ENCODE assay signal across 13 cellular contexts in genomic region chr11:9470765-9471164, GRCh38. TPM values are rescaled to one million over a fixed set of nuclear protein-coding genes. Genes with fewer than 3 reads are reported as not detected.
DNase-seq lines count a peak whose midpoint lies in the region; ATAC-seq and TF ChIP-seq lines count a peak whose summit lies in the region.
"Had no signal": no experiment of that assay in that cellular context is flagged by ENCODE, and none has a peak within 500 bp of the region (broad histone marks: within the 10 kb centered on the region; RNA-seq: fewer than 3 reads in every experiment).

No MANE protein-coding gene starts in this region.

- H2BK20ac ChIP-seq in IMR-90 (ENCODE audit: low read depth, low read length) = no peak overlapping the region

- intact Hi-C loops in IMR-90 (cut with micrococcal nuclease) = no loop called here
- intact Hi-C loops in A673 (cut with micrococcal nuclease; ENCODE audit: unreplicated experiment) = no loop called here
- intact Hi-C loops in adrenal gland (cut with DNase I) = no loop called here

- H3K27me3 ChIP-seq in IMR-90 (ENCODE audit: control insufficient read depth, insufficient read depth, low read length) (no peaks in the 10 kb centered on the region), A673 (replicated peaks; ENCODE audit: insufficient read depth, low read depth, low read length, poor library complexity) (no peaks in the 10 kb centered on the region), adrenal gland (no peaks in the 10 kb centered on the region)

- CTCF ChIA-PET in IMR-90 (lab: Yijun Ruan, JAX) = no interaction called here
- CTCF ChIA-PET in A673 (lab: Charles Lee) = no interaction called here

- H3K9ac ChIP-seq in IMR-90 (ENCODE audit: low read depth, low read length) = no peak overlapping the region

- no peak overlapping the region for H3K4me2 ChIP-seq in IMR-90 (ENCODE audit: low read depth, low read length)

- H2AK5ac ChIP-seq in IMR-90 (ENCODE audit: low read depth, low read length) = no peak overlapping the region

- H3K56ac ChIP-seq in IMR-90 (ENCODE audit: extremely low read depth, insufficient read depth, low read length) = no peak overlapping the region

- no peak overlapping the region for H2BK15ac ChIP-seq in IMR-90 (ENCODE audit: low read depth, low read length)

- no peak overlapping the region for H3K18ac ChIP-seq in IMR-90 (ENCODE audit: low read depth, low read length)

- no peak overlapping the region for H2AK9ac ChIP-seq in IMR-90 (replicated peaks; ENCODE audit: low read depth, low read length, poor library complexity)

- H3K9me3 Mint-ChIP-seq in activated T-cell treated with anti-CD3 and anti-CD28 coated beads, Interleukin-2, amount 50 U/mL, for 24 hours = no peaks in the 10 kb centered on the region
- no peaks in the 10 kb centered on the region for H3K9me3 Mint-ChIP-seq in central memory CD8-positive, alpha-beta T cell
- H3K9me3 Mint-ChIP-seq: CD4-positive, alpha-beta memory T cell had no signal

- no peak overlapping the region for H4K5ac ChIP-seq in IMR-90 (ENCODE audit: low read depth, low read length)

- no peaks in the 10 kb centered on the region for H3K4me1 ChIP-seq in IMR-90 (ENCODE audit: control insufficient read depth, insufficient read depth, low read length)
- H3K4me1 ChIP-seq in A673 (ENCODE audit: insufficient read depth, low read length, poor library complexity, severe bottlenecking) = peaks cover 4% of the 10 kb centered on the region
- no peaks in the 10 kb centered on the region for H3K4me1 ChIP-seq in adrenal gland (replicated peaks in 1 of 2)

- H3K79me1 ChIP-seq in IMR-90 (ENCODE audit: low read depth in 1 of 2, low read length in 2 of 2) = peaks cover 17 to 35% of the 10 kb centered on the region in 2 experiments

- H3K4me3 Mint-ChIP-seq in activated T-cell treated with anti-CD3 and anti-CD28 coated beads, Interleukin-2, amount 50 U/mL, for 24 hours = no peak overlapping the region
- no peak overlapping the region for H3K4me3 Mint-ChIP-seq in central memory CD8-positive, alpha-beta T cell
- H3K4me3 Mint-ChIP-seq: B cell; CD4-positive, alpha-beta memory T cell had no signal

- POLR2A ChIA-PET in IMR-90 (lab: Charles Lee; ENCODE audit: unreplicated experiment) = interaction anchor here (0.6 kb wide), 1 partner anchor 41 kb away, joined by 8 read pairs; no protein-coding TSS in a partner anchor
- POLR2A ChIA-PET in A673 (lab: Charles Lee; ENCODE audit: low non-redundant PET) = no interaction called here

- no peak overlapping the region for H3K23ac ChIP-seq in IMR-90 (ENCODE audit: low read depth, low read length)

- no peak for TF ChIP-seq RAD21 in IMR-90 (IDR thresholded peaks at IDR 0.05; ENCODE audit: low read length)

- no peak overlapping the region for H2AFZ ChIP-seq in IMR-90 (replicated peaks; ENCODE audit: low read length, poor library complexity)

- peaks cover 18% of the 10 kb centered on the region for H3K36me3 ChIP-seq in IMR-90 (ENCODE audit: control insufficient read depth, insufficient read depth, low read length)
- peaks cover 8% of the 10 kb centered on the region for H3K36me3 ChIP-seq in A673 (ENCODE audit: insufficient read depth, low read length, poor library complexity, severe bottlenecking)
- H3K36me3 ChIP-seq in adrenal gland (replicated peaks in 1 of 2) = peaks cover 0 to 38% of the 10 kb centered on the region in 2 donors

- in situ Hi-C loops in IMR-90 (cut with MboI; ENCODE audit: low sequenced_read_pairs) = no loop called here

- H3K9me3 ChIP-seq in IMR-90 (ENCODE audit: control insufficient read depth, insufficient read depth, low read length) (no peaks in the 10 kb centered on the region), A673 (ENCODE audit: low read depth, low read length, poor library complexity, severe bottlenecking) (no peaks in the 10 kb centered on the region), adrenal gland (replicated peaks in 1 of 3) (no peaks in the 10 kb centered on the region)

- H3K9me1 ChIP-seq in IMR-90 (ENCODE audit: insufficient read depth, low read length) = peaks cover 2% of the 10 kb centered on the region; the same call in 1 of the 2 replicates

- 80% methylated on average over 1 of the region's 4 CpGs; no CpG with 5 or more reads in 1 of the 2 experiments for WGBS in IMR-90 (ENCODE audit: extremely low coverage in 2 of 2, insufficient read length in 1 of 2), 2 experiments
- 89 to 93% (median 92%) methylated on average over 4 of the region's 4 CpGs for WGBS in adrenal gland, 4 donors

- no peaks in the 10 kb centered on the region; the same call in 1 of the 2 replicates for H4K20me1 ChIP-seq in IMR-90 (ENCODE audit: insufficient read depth, low read length)

- peaks cover 6% of the 10 kb centered on the region for H3K4me1 Mint-ChIP-seq in activated T-cell treated with anti-CD3 and anti-CD28 coated beads, Interleukin-2, amount 50 U/mL, for 24 hours (ENCODE audit: low read depth)
- peaks cover 22% of the 10 kb centered on the region for H3K4me1 Mint-ChIP-seq in central memory CD8-positive, alpha-beta T cell

- H3K36me3 Mint-ChIP-seq in activated T-cell treated with anti-CD3 and anti-CD28 coated beads, Interleukin-2, amount 50 U/mL, for 24 hours (ENCODE audit: low read depth) = peaks cover 60% of the 10 kb centered on the region
- H3K36me3 Mint-ChIP-seq in central memory CD8-positive, alpha-beta T cell (ENCODE audit: insufficient read depth) = peaks cover 48% of the 10 kb centered on the region

- dilution Hi-C loops in IMR-90 (cut with HindIII; ENCODE audit: low sequenced_read_pairs, unreplicated experiment) = no loop called here

- H3K27ac ChIP-seq in IMR-90 (ENCODE audit: insufficient read depth, low read length) = no peak overlapping the region
- no peak overlapping the region for H3K27ac ChIP-seq in A673 (ENCODE audit: low read depth, low read length, poor library complexity, severe bottlenecking)
- H3K27ac ChIP-seq in adrenal gland = no peak overlapping the region
- H3K27ac ChIP-seq: C4-2B had no signal

- no peak overlapping the region for H3K4me3 ChIP-seq in IMR-90 (ENCODE audit: insufficient read depth, low read depth, low read length)
- no peak overlapping the region for H3K4me3 ChIP-seq in A673 (ENCODE audit: low read depth, low read length, poor library complexity, severe bottlenecking)
- no peak overlapping the region for H3K4me3 ChIP-seq in adrenal gland
- H3K4me3 ChIP-seq: GM12878 had no signal

- H3K4ac ChIP-seq in IMR-90 (ENCODE audit: low read depth, low read length) = no peak overlapping the region

- no peak for DNase-seq in activated T-cell treated with anti-CD3 and anti-CD28 coated beads, Interleukin-2, amount 50 U/mL, for 24 hours
- no peak for DNase-seq in activated T-cell treated with anti-CD3 and anti-CD28 coated beads, Interleukin-2, amount 50 U/mL, for 48 hours
- no peak for DNase-seq in IMR-90
- no peak for DNase-seq in central memory CD8-positive, alpha-beta T cell (ENCODE audit: low spot score in 2 of 2)
- DNase-seq in A673 (ENCODE audit: low spot score) = no peak
- DNase-seq in adrenal gland = no peak
- DNase-seq: 8988T; CD4-positive, alpha-beta memory T cell; DMS79 had no signal

- ATAC-seq in IMR-90 (ENCODE audit: low read depth) = no peak
- no peak for ATAC-seq in central memory CD8-positive, alpha-beta T cell (replicated peaks; ENCODE audit: extremely low read depth, poor library complexity, severe bottlenecking)
- ATAC-seq in HG03045 (IDR thresholded peaks at IDR 0.05; ENCODE audit: unreplicated experiment) = no peak
- ATAC-seq: GM12878 had no signal

- no peak overlapping the region for H2BK120ac ChIP-seq in IMR-90 (ENCODE audit: low read depth, low read length)

- no peak overlapping the region for H3K14ac ChIP-seq in IMR-90 (replicated peaks; ENCODE audit: low read depth, low read length)

- TF ChIP-seq CTCF in IMR-90 (conservative IDR thresholded peaks at IDR 0.05; ENCODE audit: low read depth, low read length) = no peak
- no peak for TF ChIP-seq CTCF in A673 (conservative IDR thresholded peaks at IDR 0.05; ENCODE audit: low read depth, low read length)
- no peak for TF ChIP-seq CTCF in adrenal gland (IDR thresholded peaks at IDR 0.05)

- peak overlapping the region; percentile 12 for H3K27ac Mint-ChIP-seq in activated T-cell treated with anti-CD3 and anti-CD28 coated beads, Interleukin-2, amount 50 U/mL, for 24 hours
- peak overlapping the region; percentile 24 for H3K27ac Mint-ChIP-seq in central memory CD8-positive, alpha-beta T cell (ENCODE audit: low read depth)
- H3K27ac Mint-ChIP-seq: B cell had no signal

- H4K91ac ChIP-seq in IMR-90 (ENCODE audit: insufficient read depth, low read depth, low read length) = no peak overlapping the region

- TF ChIP-seq POLR2A in IMR-90 (IDR thresholded peaks at IDR 0.05; ENCODE audit: low read depth, low read length) (no peak), adrenal gland (IDR thresholded peaks at IDR 0.05) (no peak)

- BruUV-seq in IMR-90 (replicated peaks; lab: Mats Ljungman, UMichigan) (no TSS peak), A673 (replicated peaks; lab: Mats Ljungman, UMichigan) (no TSS peak)

- H2BK5ac ChIP-seq in IMR-90 (ENCODE audit: low read depth, low read length, poor library complexity, severe bottlenecking) = no peak overlapping the region

- no peaks in the 10 kb centered on the region for H3K27me3 Mint-ChIP-seq in activated T-cell treated with anti-CD3 and anti-CD28 coated beads, Interleukin-2, amount 50 U/mL, for 24 hours
- H3K27me3 Mint-ChIP-seq in central memory CD8-positive, alpha-beta T cell = no peaks in the 10 kb centered on the region
- H3K27me3 Mint-ChIP-seq: B cell; CD4-positive, alpha-beta memory T cell had no signal

- H4K8ac ChIP-seq in IMR-90 (ENCODE audit: low read depth in 2 of 2, low read length in 2 of 2) = no peak overlapping the region

TF ChIP-seq in IMR-90, 13 proteins besides CTCF, POLR2A, EP300 and RAD21 (continues in another document):
- no peak for TF ChIP-seq BHLHE40 (IDR thresholded peaks at IDR 0.05; ENCODE audit: low read depth, low read length)
- TF ChIP-seq CHD1 (IDR thresholded peaks at IDR 0.05; ENCODE audit: low read depth, low read length) = no peak
- TF ChIP-seq, protein P1, sequence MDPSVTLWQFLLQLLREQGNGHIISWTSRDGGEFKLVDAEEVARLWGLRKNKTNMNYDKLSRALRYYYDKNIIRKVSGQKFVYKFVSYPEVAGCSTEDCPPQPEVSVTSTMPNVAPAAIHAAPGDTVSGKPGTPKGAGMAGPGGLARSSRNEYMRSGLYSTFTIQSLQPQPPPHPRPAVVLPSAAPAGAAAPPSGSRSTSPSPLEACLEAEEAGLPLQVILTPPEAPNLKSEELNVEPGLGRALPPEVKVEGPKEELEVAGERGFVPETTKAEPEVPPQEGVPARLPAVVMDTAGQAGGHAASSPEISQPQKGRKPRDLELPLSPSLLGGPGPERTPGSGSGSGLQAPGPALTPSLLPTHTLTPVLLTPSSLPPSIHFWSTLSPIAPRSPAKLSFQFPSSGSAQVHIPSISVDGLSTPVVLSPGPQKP (IDR thresholded peaks at IDR 0.05; ENCODE audit: borderline replicate concordance, low read depth, low read length) = no peak
- TF ChIP-seq NFE2L2 (IDR thresholded peaks at IDR 0.05; ENCODE audit: low read depth, low read length) = no peak

RNA-seq across cellular contexts. Expression of gene ZNF143, which starts 10.0 kb away (rescaled TPM):
- 49.6 and 58.9 TPM in 2 replicates for total RNA-seq in IMR-90 (2012; rRNA removed)
- polyA plus RNA-seq in IMR-90 (2012; rRNA removed) = 22.7 and 23.8 TPM in 2 replicates
- 5.1 and 9.3 TPM in 2 replicates for polyA plus RNA-seq in IMR-90 (2012; cell fraction: cytosol; rRNA removed)
- 7.8 and 15.8 TPM in 2 replicates for polyA plus RNA-seq in IMR-90 (2012; cell fraction: nucleus; rRNA removed; ENCODE audit: low replicate concordance)
- 29.5 and 32.1 TPM in 2 replicates for total RNA-seq in A673 (2021)
- 10 to 100 TPM in 6 of 8 donors, 1 to 10 TPM in 2; 8.3 to 29.8 (median 17.1) TPM for total RNA-seq in adrenal gland
- 10 to 100 TPM in 1 of 3 donors, 1 to 10 TPM in 2; 6.8 to 23.1 (median 7.4) TPM for polyA plus RNA-seq in adrenal gland
